ENCODE assay signal across 1 cellular context in genomic region chr9:14433293-14433818, GRCh38.
TF ChIP-seq lines count a peak whose summit lies in the region.

No MANE protein-coding gene starts in this region.

TF ChIP-seq in HepG2, 621 proteins besides CTCF, POLR2A, EP300 and RAD21 (continued from another document):
- TF ChIP-seq ZXDC (CRISPR knock-in tag; IDR thresholded peaks at IDR 0.05) (no peak), BORCS8-MEF2B (CRISPR knock-in tag; IDR thresholded peaks at IDR 0.05) (no peak), GRHL1 (CRISPR knock-in tag; conservative IDR thresholded peaks at IDR 0.05) (no peak), THAP8 (CRISPR knock-in tag; IDR thresholded peaks at IDR 0.05; ENCODE audit: borderline replicate concordance) (no peak), NPAS2 (CRISPR knock-in tag; IDR thresholded peaks at IDR 0.05; ENCODE audit: borderline replicate concordance) (no peak), CENPBD1 (CRISPR knock-in tag; IDR thresholded peaks at IDR 0.05; ENCODE audit: borderline replicate concordance, low read depth) (no peak), ARNT2 (CRISPR knock-in tag; IDR thresholded peaks at IDR 0.05; ENCODE audit: low read depth) (no peak), ZNF672 (CRISPR knock-in tag; IDR thresholded peaks at IDR 0.05) (no peak), FOXM1 (CRISPR knock-in tag; IDR thresholded peaks at IDR 0.05) (no peak), ZNF577 (CRISPR knock-in tag; IDR thresholded peaks at IDR 0.05; ENCODE audit: borderline replicate concordance, low read depth) (no peak), MTA1 (CRISPR knock-in tag; IDR thresholded peaks at IDR 0.05; ENCODE audit: borderline replicate concordance) (no peak), KDM3A (CRISPR knock-in tag; IDR thresholded peaks at IDR 0.05; ENCODE audit: low read depth) (no peak), ATF1 (CRISPR knock-in tag; IDR thresholded peaks at IDR 0.05) (no peak), NFYB (CRISPR knock-in tag; IDR thresholded peaks at IDR 0.05) (no peak), PHF21A (CRISPR knock-in tag; IDR thresholded peaks at IDR 0.05) (no peak)
